ENCODE assay signal across 10 cellular contexts in genomic region chr4:80307774-80308465, GRCh38. TPM values are rescaled to one million over a fixed set of nuclear protein-coding genes. Genes with fewer than 3 reads are reported as not detected.
A peak's percentile ranks its signal among the peaks of the same experiment; 100 is the strongest.
DNase-seq lines count a peak whose midpoint lies in the region; ATAC-seq, FAIRE-seq and TF ChIP-seq lines count a peak whose summit lies in the region.
"Had no signal": no experiment of that assay in that cellular context is flagged by ENCODE, and none has a peak within 500 bp of the region (broad histone marks: within the 10 kb centered on the region; RNA-seq: fewer than 3 reads in every experiment).

No MANE protein-coding gene starts in this region.

- H3K27me3 ChIP-seq in astrocyte (ENCODE audit: insufficient read depth, low read length), result no peaks in the 10 kb centered on the region

- H3K36me3 ChIP-seq in astrocyte (ENCODE audit: insufficient read depth, low read length) (no peaks in the 10 kb centered on the region), mesodermal cell (ENCODE audit: control insufficient read depth, insufficient read depth, low read length) (no peaks in the 10 kb centered on the region)

- H3K9me3 Mint-ChIP-seq in Calu3 (ENCODE audit: low read depth, unreplicated experiment) (no peaks in the 10 kb centered on the region), astrocyte (ENCODE audit: unreplicated experiment) (no peaks in the 10 kb centered on the region)

- peak overlapping the region; percentile 31 for H3K4me3 ChIP-seq in astrocyte (ENCODE audit: insufficient read depth, low read depth, low read length)
- no peak overlapping the region for H3K4me3 ChIP-seq in mesodermal cell (ENCODE audit: extremely low read depth, insufficient read depth, low read length, poor library complexity, severe bottlenecking)

- peak overlapping the region; percentile 82 for H3K4me2 ChIP-seq in astrocyte (ENCODE audit: low read length)

- no peaks in the 10 kb centered on the region for H3K27me3 Mint-ChIP-seq in Calu3 (ENCODE audit: unreplicated experiment)
- H3K27me3 Mint-ChIP-seq in astrocyte (ENCODE audit: low read depth, unreplicated experiment), result no peaks in the 10 kb centered on the region

- peak; percentile 65 for FAIRE-seq in astrocyte (lab: Jason Lieb, UNC)

- H3K9me3 ChIP-seq in astrocyte (ENCODE audit: insufficient read depth, low read depth, low read length) (no peaks in the 10 kb centered on the region), mesodermal cell (ENCODE audit: control insufficient read depth, low read length) (no peaks in the 10 kb centered on the region)

- no peaks in the 10 kb centered on the region for H4K20me1 ChIP-seq in astrocyte (ENCODE audit: insufficient read depth, low read length)

- no TSS peak for BruUV-seq in Calu3 (replicated peaks; lab: Mats Ljungman, UMichigan)

- no peaks in the 10 kb centered on the region for H3K79me2 ChIP-seq in astrocyte (ENCODE audit: insufficient read depth, low read length)

- H3K4me1 Mint-ChIP-seq in Calu3 (ENCODE audit: low read depth, unreplicated experiment) (peaks cover 14% of the 10 kb centered on the region), astrocyte (ENCODE audit: low read depth, unreplicated experiment) (peaks cover 47% of the 10 kb centered on the region)

- intact Hi-C loops in Calu3 (cut with micrococcal nuclease; ENCODE audit: unreplicated experiment), result no loop called here

- ATAC-seq in GM21390 (IDR thresholded peaks at IDR 0.05; ENCODE audit: unreplicated experiment), result no peak

- H3K4me3 Mint-ChIP-seq in Calu3 (ENCODE audit: low read depth, unreplicated experiment) (peak overlapping the region; percentile 62), astrocyte (ENCODE audit: unreplicated experiment) (no peak overlapping the region)
- H3K4me3 Mint-ChIP-seq: brain had no signal

- H3K9ac ChIP-seq in astrocyte (ENCODE audit: low read length), result peak overlapping the region; percentile 76

- peak; percentile 6 for DNase-seq in Calu3
- DNase-seq in M059J (ENCODE audit: low read depth), result peak; percentile 69
- peak; percentile 82 for DNase-seq in astrocyte (ENCODE audit: low read depth)
- no peak for DNase-seq in NCI-H526 treated with DMSO at 0.1 percent for 48 hours (lab: John Stamatoyannopoulos, UW)
- no peak for DNase-seq in NCI-H2171 treated with DMSO at 0.1 percent for 48 hours (lab: John Stamatoyannopoulos, UW)
- no peak for DNase-seq in cerebellar cortex (ENCODE audit: low spot score)
- DNase-seq: activated CD4-positive, alpha-beta T cell treated with anti-CD3 and anti-CD28 coated beads, Interleukin-2, amount 50 U/mL, for 1 hour had no signal

- CTCF ChIA-PET in Calu3 (lab: Charles Lee), result interaction anchor here (0.6 kb wide), 1 partner anchor 10 kb away, joined by 3 read pairs; no protein-coding TSS in a partner anchor

- H3K36me3 Mint-ChIP-seq in Calu3 (ENCODE audit: insufficient read depth, unreplicated experiment) (no peaks in the 10 kb centered on the region), astrocyte (ENCODE audit: low read depth, unreplicated experiment) (no peaks in the 10 kb centered on the region)
- H3K36me3 Mint-ChIP-seq: brain had no signal

- TF ChIP-seq CTCF in Calu3 (IDR thresholded peaks at IDR 0.05; ENCODE audit: unreplicated experiment) (no peak), astrocyte (IDR thresholded peaks at IDR 0.05; ENCODE audit: insufficient read depth, low read depth, low read length) (no peak)

- H3K27ac ChIP-seq in astrocyte (ENCODE audit: low read depth, low read length), result peak overlapping the region; percentile 95
- H3K27ac ChIP-seq in mesodermal cell (ENCODE audit: low read depth, low read length, severe bottlenecking), result peak overlapping the region; percentile 10

- H3K4me1 ChIP-seq in astrocyte (ENCODE audit: insufficient read depth, low read length) (peaks cover 52% of the 10 kb centered on the region), mesodermal cell (ENCODE audit: control insufficient read depth, insufficient read depth, low read length, poor library complexity, severe bottlenecking) (peaks cover 25% of the 10 kb centered on the region)

- H3K27ac Mint-ChIP-seq in Calu3 (ENCODE audit: unreplicated experiment), result peak overlapping the region; percentile 27
- H3K27ac Mint-ChIP-seq in astrocyte (ENCODE audit: unreplicated experiment), result peak overlapping the region; percentile 99

- H2AFZ ChIP-seq in astrocyte (ENCODE audit: low read depth, low read length), result peak overlapping the region; percentile 1

- 57 to 87% methylated on average over 3 to 4 of the region's 10 CpGs for WGBS in mesodermal cell (ENCODE audit: insufficient coverage in 2 of 2), 2 experiments

RNA-seq across cellular contexts. Expression of gene CFAP299, which starts 27.6 kb away (rescaled TPM):
- total RNA-seq in Calu3 (2022) (not detected in 2 replicates), astrocyte (not detected in 2 replicates)
- total RNA-seq in M059J (2014; rRNA removed; shearing (Covaris generic)), result not detected in 2 replicates
- not detected for polyA plus RNA-seq in mesodermal cell (2013, experiment 1 of 2)
- not detected for polyA plus RNA-seq in mesodermal cell (2013, experiment 2 of 2)

RNA-seq across cellular contexts. Expression of gene FGF5, which starts 41.5 kb away (rescaled TPM):
- total RNA-seq in Calu3 (2022) (0.50 and 0.81 TPM in 2 replicates), astrocyte (2.1 and 2.4 TPM in 2 replicates)
- 2.0 and 4.5 TPM in 2 replicates for total RNA-seq in M059J (2014; rRNA removed; shearing (Covaris generic))
- polyA plus RNA-seq in mesodermal cell (2013, experiment 1 of 2), result 0.18 TPM
- not detected for polyA plus RNA-seq in mesodermal cell (2013, experiment 2 of 2)

Comparison
In these comparisons a context has a peak if more than half of its experiments do, and no peak if none do; other contexts are left out.
1. DNase-seq: peak in Calu3 (single experiment), M059J (single experiment) and astrocyte (single experiment); none in NCI-H526 treated with DMSO at 0.1 percent for 48 hours (single experiment), NCI-H2171 treated with DMSO at 0.1 percent for 48 hours (single experiment) and cerebellar cortex (single experiment).